In genomic region chr12:117076410-117077372, GRCh38 we compare ENCODE assay signal across 10 cellular contexts. TPM values are rescaled to one million over a fixed set of nuclear protein-coding genes. Genes with fewer than 3 reads are reported as not detected.
DNase-seq lines count a peak whose midpoint lies in the region; ATAC-seq and TF ChIP-seq lines count a peak whose summit lies in the region.
"Had no signal": no experiment of that assay in that cellular context is flagged by ENCODE, and none has a peak within 500 bp of the region (broad histone marks: within the 10 kb centered on the region; RNA-seq: fewer than 3 reads in every experiment).

No MANE protein-coding gene starts in this region.

- H3K4me3 Mint-ChIP-seq in CD14-positive monocyte, result no peak overlapping the region

- intact Hi-C loops in CD14-positive monocyte (cut with micrococcal nuclease) (no loop called here), left ventricle myocardium inferior (cut with micrococcal nuclease) (no loop called here)

- peaks cover 19 to 51% of the 10 kb centered on the region in 2 donors for H3K36me3 Mint-ChIP-seq in CD14-positive monocyte

- DNase-seq in CD14-positive monocyte (ENCODE audit: low spot score) (peak; percentile 10), GF-D8 (lab: John Stamatoyannopoulos, UW) (peak; percentile 37), RPMI7951 (ENCODE audit: low read depth) (peak; percentile 6), left ventricle myocardium inferior (no peak), putamen (ENCODE audit: low spot score) (no peak)
- DNase-seq: activated CD4-positive, alpha-beta T cell treated with anti-CD3 and anti-CD28 coated beads, Interleukin-2, amount 50 U/mL, for 48 hours; OCI-M1 had no signal

- H3K9me3 ChIP-seq in left ventricle myocardium inferior (replicated peaks), result no peaks in the 10 kb centered on the region

- no peaks in the 10 kb centered on the region for H3K27me3 ChIP-seq in left ventricle myocardium inferior (ENCODE audit: low read depth)

- H3K4me1 ChIP-seq in left ventricle myocardium inferior, result peaks cover 51% of the 10 kb centered on the region

- no peaks in the 10 kb centered on the region for H3K36me3 ChIP-seq in left ventricle myocardium inferior

- peaks cover 23% of the 10 kb centered on the region for H3K4me1 Mint-ChIP-seq in CD14-positive monocyte

- H3K27me3 Mint-ChIP-seq in CD14-positive monocyte (ENCODE audit: low read depth in 3 of 3), result peaks cover 0 to 2% (median 0%) of the 10 kb centered on the region in 3 donors

- TF ChIP-seq CTCF in CD14-positive monocyte (IDR thresholded peaks at IDR 0.05) (no peak), left ventricle myocardium inferior (IDR thresholded peaks at IDR 0.05; ENCODE audit: borderline replicate concordance) (no peak)

- peak overlapping the region in 4 of 7 donors; percentile 44 to 70 (median 56) for H3K27ac Mint-ChIP-seq in CD14-positive monocyte

- H3K27ac ChIP-seq in left ventricle myocardium inferior (replicated peaks), result peak overlapping the region; percentile 43

- peaks cover 0 to 2% (median 0%) of the 10 kb centered on the region in 7 donors for H3K9me3 Mint-ChIP-seq in CD14-positive monocyte

- ATAC-seq in GM19455 (IDR thresholded peaks at IDR 0.05; ENCODE audit: unreplicated experiment) (no peak), HG03439 (IDR thresholded peaks at IDR 0.05; ENCODE audit: unreplicated experiment) (no peak), HG02678 (IDR thresholded peaks at IDR 0.05; ENCODE audit: unreplicated experiment) (no peak)

- no peak overlapping the region for H3K4me3 ChIP-seq in left ventricle myocardium inferior

RNA-seq across cellular contexts. Expression of gene TESC, which starts 22.5 kb away (rescaled TPM):
- polyA plus RNA-seq in CD14-positive monocyte, result 100 to 1,000 TPM; 105 to 138 TPM
- not detected in 2 replicates for total RNA-seq in RPMI7951 (2014; rRNA removed; shearing (Covaris generic))
- 92.1 TPM for total RNA-seq in left ventricle myocardium inferior

Comparison
In these comparisons a context has a peak if more than half of its experiments do, and no peak if none do; other contexts are left out.
1. DNase-seq: peak in CD14-positive monocyte (single experiment), GF-D8 (single experiment) and RPMI7951 (single experiment); none in left ventricle myocardium inferior (single experiment) and putamen (single experiment).
2. RNA of gene TESC, which starts 22.5 kb away (total RNA-seq): 92.1 TPM in left ventricle myocardium inferior (single experiment); not detected in RPMI7951; every median in the first group is over 10 times any median in the second.